In the genomic region with DNA sequence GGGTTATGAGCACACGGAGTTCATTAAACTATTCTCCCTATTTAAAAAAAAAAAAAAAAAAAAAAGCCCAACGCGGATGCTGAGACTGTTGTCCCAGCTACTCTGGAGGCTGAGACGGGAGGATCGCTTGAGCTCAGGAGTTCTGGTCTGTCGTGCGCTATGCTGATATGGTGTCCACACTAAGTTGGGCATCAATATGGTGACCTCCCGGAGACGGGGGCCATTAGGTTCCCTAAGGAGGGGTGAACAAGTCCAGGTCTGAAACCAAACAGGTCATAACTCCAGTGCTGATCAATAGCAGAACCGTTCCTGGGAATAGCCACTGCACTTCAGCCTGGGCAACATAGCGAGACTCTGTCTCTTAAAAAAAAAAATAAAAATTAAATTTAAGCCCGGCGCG, we compare ENCODE assay signal across 8 cellular contexts. TPM values are rescaled to one million over a fixed set of nuclear protein-coding genes. Genes with fewer than 3 reads are reported as not detected.
DNase-seq lines count a peak whose midpoint lies in the region; ATAC-seq and TF ChIP-seq lines count a peak whose summit lies in the region.

No MANE protein-coding gene starts in this region.

- no peaks in the 10 kb centered on the region for H3K27me3 ChIP-seq in SU-DHL-6 (ENCODE audit: low read length)

- BruUV-seq in Calu3 (replicated peaks; lab: Mats Ljungman, UMichigan): no TSS peak

- CTCF ChIA-PET in Calu3 (lab: Charles Lee): interaction anchor here (0.7 to 1.2 kb wide), 6 partner anchors 12 to 189 kb away, joined by 3 to 6 read pairs (median 4); no protein-coding TSS in a partner anchor

- H3K36me3 Mint-ChIP-seq in Calu3 (ENCODE audit: insufficient read depth, unreplicated experiment): peaks cover 5% of the 10 kb centered on the region
- no peaks in the 10 kb centered on the region for H3K36me3 Mint-ChIP-seq in effector memory CD8-positive, alpha-beta T cell (ENCODE audit: insufficient read depth)
- H3K36me3 Mint-ChIP-seq in natural killer cell treated with Interleukin-12 subunit alpha and Interleukin-12 subunit beta and Interleukin-15 and Interleukin-18, amount 100 ng/mL, for 72 hours: no peaks in the 10 kb centered on the region

- H2AFZ ChIP-seq in SU-DHL-6 (ENCODE audit: low read depth, low read length, severe bottlenecking): no peak overlapping the region

- TF ChIP-seq CTCF in Calu3 (IDR thresholded peaks at IDR 0.05; ENCODE audit: unreplicated experiment): no peak
- no peak for TF ChIP-seq CTCF in SU-DHL-6 (IDR thresholded peaks at IDR 0.05; ENCODE audit: insufficient read depth, low read length, poor library complexity, severe bottlenecking)

- no peak overlapping the region for H3K27ac ChIP-seq in SU-DHL-6 (ENCODE audit: low read depth, low read length)

- no peak overlapping the region for H3K4me3 ChIP-seq in SU-DHL-6 (ENCODE audit: insufficient read depth, low read length, poor library complexity, severe bottlenecking)

- no peaks in the 10 kb centered on the region for H3K36me3 ChIP-seq in SU-DHL-6 (ENCODE audit: low read length)

- H3K27ac Mint-ChIP-seq in Calu3 (ENCODE audit: unreplicated experiment): no peak overlapping the region
- peak overlapping the region in 1 of 2 donors; percentile 73 for H3K27ac Mint-ChIP-seq in effector memory CD8-positive, alpha-beta T cell
- no peak overlapping the region for H3K27ac Mint-ChIP-seq in natural killer cell treated with Interleukin-12 subunit alpha and Interleukin-12 subunit beta and Interleukin-15 and Interleukin-18, amount 100 ng/mL, for 72 hours

- intact Hi-C loops in Calu3 (cut with micrococcal nuclease; ENCODE audit: unreplicated experiment): no loop called here

- no peaks in the 10 kb centered on the region for H3K9me3 Mint-ChIP-seq in Calu3 (ENCODE audit: low read depth, unreplicated experiment)
- H3K9me3 Mint-ChIP-seq in effector memory CD8-positive, alpha-beta T cell: no peaks in the 10 kb centered on the region
- no peaks in the 10 kb centered on the region for H3K9me3 Mint-ChIP-seq in natural killer cell treated with Interleukin-12 subunit alpha and Interleukin-12 subunit beta and Interleukin-15 and Interleukin-18, amount 100 ng/mL, for 72 hours

- no peaks in the 10 kb centered on the region for H3K79me2 ChIP-seq in SU-DHL-6 (ENCODE audit: insufficient read depth, low read length)

- no peaks in the 10 kb centered on the region for H3K9me3 ChIP-seq in SU-DHL-6 (ENCODE audit: insufficient read depth, low read length)

- no peaks in the 10 kb centered on the region for H3K9me2 ChIP-seq in SU-DHL-6 (replicated peaks; ENCODE audit: insufficient read depth, low read length)

- no peak overlapping the region for H3K9ac ChIP-seq in SU-DHL-6 (ENCODE audit: low read length)

- peaks cover 9% of the 10 kb centered on the region for H3K4me1 Mint-ChIP-seq in Calu3 (ENCODE audit: low read depth, unreplicated experiment)
- peaks cover 5 to 7% of the 10 kb centered on the region in 2 donors for H3K4me1 Mint-ChIP-seq in effector memory CD8-positive, alpha-beta T cell (ENCODE audit: low read depth in 2 of 2)
- H3K4me1 Mint-ChIP-seq in natural killer cell treated with Interleukin-12 subunit alpha and Interleukin-12 subunit beta and Interleukin-15 and Interleukin-18, amount 100 ng/mL, for 72 hours (ENCODE audit: low read depth in 2 of 2): peaks cover 7 to 8% of the 10 kb centered on the region in 2 donors

- no peaks in the 10 kb centered on the region for H4K20me1 ChIP-seq in SU-DHL-6 (ENCODE audit: low read depth, low read length)

- peak overlapping the region; percentile 69 for H3K4me3 Mint-ChIP-seq in Calu3 (ENCODE audit: low read depth, unreplicated experiment)
- H3K4me3 Mint-ChIP-seq in effector memory CD8-positive, alpha-beta T cell: peak overlapping the region; percentile 76 to 90
- peak overlapping the region; percentile 80 for H3K4me3 Mint-ChIP-seq in natural killer cell treated with Interleukin-12 subunit alpha and Interleukin-12 subunit beta and Interleukin-15 and Interleukin-18, amount 100 ng/mL, for 72 hours

- ATAC-seq in effector memory CD8-positive, alpha-beta T cell (replicated peaks): no peak
- ATAC-seq in natural killer cell treated with Interleukin-12 subunit alpha and Interleukin-12 subunit beta and Interleukin-15 and Interleukin-18, amount 100 ng/mL, for 72 hours: no peak
- no peak for ATAC-seq in GM19328 (IDR thresholded peaks at IDR 0.05; ENCODE audit: unreplicated experiment)

- peak overlapping the region; percentile 71 for H3K4me2 ChIP-seq in SU-DHL-6 (ENCODE audit: low read depth, low read length, poor library complexity, severe bottlenecking)

- H3F3A ChIP-seq in SU-DHL-6 (ENCODE audit: insufficient read depth): no peaks in the 10 kb centered on the region

- DNase-seq in Calu3 (no peak), NCI-H2029 treated with DMSO at 0.1 percent for 48 hours (lab: John Stamatoyannopoulos, UW) (no peak), DMS79 (lab: John Stamatoyannopoulos, UW) (no peak), inferior parietal cortex (ENCODE audit: extremely low spot score) (no peak)
- DNase-seq in effector memory CD8-positive, alpha-beta T cell: no peak
- no peak for DNase-seq in natural killer cell treated with Interleukin-12 subunit alpha and Interleukin-12 subunit beta and Interleukin-15 and Interleukin-18, amount 100 ng/mL, for 72 hours (ENCODE audit: low spot score)

- peaks cover 93% of the 10 kb centered on the region for H3K27me3 Mint-ChIP-seq in Calu3 (ENCODE audit: unreplicated experiment)
- H3K27me3 Mint-ChIP-seq in effector memory CD8-positive, alpha-beta T cell: peaks cover 16 to 47% of the 10 kb centered on the region in 2 donors
- peaks cover 13 to 22% of the 10 kb centered on the region in 2 donors for H3K27me3 Mint-ChIP-seq in natural killer cell treated with Interleukin-12 subunit alpha and Interleukin-12 subunit beta and Interleukin-15 and Interleukin-18, amount 100 ng/mL, for 72 hours

RNA-seq across cellular contexts. Expression of a gene that starts 12.9 kb away (rescaled TPM):
- not detected in 2 replicates for total RNA-seq in Calu3 (2022)
- total RNA-seq in natural killer cell treated with Interleukin-12 subunit alpha and Interleukin-12 subunit beta and Interleukin-15 and Interleukin-18, amount 100 ng/mL, for 72 hours: under 1 TPM in 1 of 2 donors, not detected in 1; 0.88 TPM

RNA-seq across cellular contexts. Expression of a gene that starts 29.2 kb away (rescaled TPM):
- total RNA-seq in Calu3 (2022): 55.4 and 61.2 TPM in 2 replicates
- total RNA-seq in natural killer cell treated with Interleukin-12 subunit alpha and Interleukin-12 subunit beta and Interleukin-15 and Interleukin-18, amount 100 ng/mL, for 72 hours: 10 to 100 TPM; 76.0 to 83.5 TPM

RNA-seq across cellular contexts. Expression of a gene that starts 29.8 kb away (rescaled TPM):
- total RNA-seq in Calu3 (2022): not detected in 2 replicates
- 1 to 10 TPM; 6.5 to 7.2 TPM for total RNA-seq in natural killer cell treated with Interleukin-12 subunit alpha and Interleukin-12 subunit beta and Interleukin-15 and Interleukin-18, amount 100 ng/mL, for 72 hours
